Comparison of ENCODE assay signal across 1 cellular context in the genomic region with DNA sequence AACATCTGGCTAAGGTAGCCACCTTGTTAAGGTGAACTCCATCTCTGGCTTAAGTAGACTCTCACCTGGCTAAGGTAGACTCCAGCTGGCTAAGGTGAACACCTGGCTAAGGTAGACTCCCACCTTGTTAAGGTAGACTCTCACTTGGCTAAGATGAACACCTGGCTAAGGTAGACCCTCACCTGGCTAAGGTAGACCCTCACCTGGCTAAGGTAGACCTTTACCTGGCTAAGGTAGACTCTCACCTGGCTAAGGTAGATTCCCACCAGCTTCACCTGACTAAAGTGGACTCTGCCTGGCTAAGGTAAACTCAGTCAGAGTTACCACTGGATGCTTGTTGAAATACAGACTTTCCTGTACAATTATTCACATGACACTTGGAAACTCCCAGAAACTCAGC.
TF ChIP-seq lines count a peak whose summit lies in the region.

No MANE protein-coding gene starts in this region.

TF ChIP-seq in HepG2, 621 proteins besides CTCF, POLR2A, EP300 and RAD21:
- TF ChIP-seq ZNF724P (CRISPR knock-in tag; IDR thresholded peaks at IDR 0.05; ENCODE audit: borderline replicate concordance) (no peak), ZEB1 (IDR thresholded peaks at IDR 0.05; ENCODE audit: insufficient replicate concordance, low read depth) (peak; percentile 86), ZNF207 (IDR thresholded peaks at IDR 0.05; ENCODE audit: borderline replicate concordance) (no peak)
